Comparison of ENCODE assay signal across 1 cellular context in the genomic region with DNA sequence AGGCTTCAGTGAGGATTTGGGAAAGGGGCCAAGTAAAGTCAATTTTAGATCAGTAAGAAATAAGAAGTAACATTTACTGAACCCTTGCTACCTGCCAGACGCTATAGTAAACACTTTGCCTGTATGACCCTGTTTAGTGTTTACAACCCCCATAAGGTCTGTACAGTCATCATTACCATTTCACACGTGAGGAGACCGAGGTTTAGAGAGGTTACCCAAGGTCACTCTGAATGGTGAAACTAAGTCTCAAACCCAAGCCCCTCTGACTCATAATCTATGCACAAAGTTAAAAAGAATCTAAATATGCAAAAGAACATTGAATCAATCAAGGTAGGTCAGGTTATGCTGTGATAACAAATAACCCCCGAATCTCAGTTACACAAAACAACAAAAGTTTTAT.
TF ChIP-seq lines count a peak whose summit lies in the region.

No MANE protein-coding gene starts in this region.

TF ChIP-seq in IMR-90, 13 proteins besides CTCF, POLR2A, EP300 and RAD21:
- no peak for TF ChIP-seq CEBPB (IDR thresholded peaks at IDR 0.05; ENCODE audit: low read depth, low read length)
- TF ChIP-seq FOS (IDR thresholded peaks at IDR 0.05; ENCODE audit: low read depth, low read length): 0 out of 2 replicates have a peak, but pooled peaks have one; percentile 9
- no peak for TF ChIP-seq RFX5 (IDR thresholded peaks at IDR 0.05; ENCODE audit: low read depth, low read length)
- no peak for TF ChIP-seq NFE2L2 (IDR thresholded peaks at IDR 0.05; ENCODE audit: low read depth, low read length)
- no peak for TF ChIP-seq MXI1 (IDR thresholded peaks at IDR 0.05; ENCODE audit: borderline replicate concordance, low read depth, low read length)
- TF ChIP-seq MAFK (IDR thresholded peaks at IDR 0.05; ENCODE audit: low read depth, low read length): no peak
TF ChIP-seq in IMR-90: peak in this region for 1.
